In the genomic region with DNA sequence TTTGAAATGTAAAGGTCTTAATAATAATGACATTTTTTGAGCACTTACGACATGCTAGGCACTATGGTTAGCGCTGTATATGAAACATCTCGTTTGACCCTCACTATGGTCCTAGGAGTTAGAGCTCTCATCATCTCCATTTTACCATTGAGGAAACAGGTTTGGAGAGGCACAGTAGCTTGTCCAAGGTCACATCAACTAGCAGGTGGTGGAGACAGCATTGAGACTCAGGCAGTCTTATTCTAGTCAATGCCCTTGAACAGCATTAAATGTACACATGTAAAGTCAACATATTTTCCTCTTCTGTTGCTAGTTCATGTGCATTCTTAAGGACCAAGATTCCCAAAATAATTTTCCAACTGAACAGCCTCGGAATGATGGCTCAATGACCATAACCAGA, we compare ENCODE assay signal across 14 cellular contexts. TPM values are rescaled to one million over a fixed set of nuclear protein-coding genes. Genes with fewer than 3 reads are reported as not detected.
DNase-seq lines count a peak whose midpoint lies in the region; ATAC-seq, FAIRE-seq and TF ChIP-seq lines count a peak whose summit lies in the region.
"Had no signal": no experiment of that assay in that cellular context is flagged by ENCODE, and none has a peak within 500 bp of the region (broad histone marks: within the 10 kb centered on the region; RNA-seq: fewer than 3 reads in every experiment).

No MANE protein-coding gene starts in this region.

- POLR2A ChIA-PET in HepG2 (lab: Yijun Ruan, JAX) = interaction anchor here (0.9 to 5.0 kb wide), 6 partner anchors 12 to 192 kb away, joined by 3 to 27 read pairs (median 3); partner anchors contain the start of gene TASOR
- POLR2A ChIA-PET in naive thymus-derived CD4-positive, alpha-beta T cell (lab: Charles Lee) = interaction anchor here (0.6 to 12.4 kb wide), 7 partner anchors 12 to 240 kb away, joined by 3 to 286 read pairs (median 55); partner anchors contain the start of gene CCDC66

- no peak overlapping the region for H3K27ac ChIP-seq in HepG2 (ENCODE audit: extremely low read length, insufficient read depth, low read length)
- H3K27ac ChIP-seq in right lobe of liver = no peak overlapping the region
- peak overlapping the region; percentile 83 for H3K27ac ChIP-seq in naive thymus-derived CD4-positive, alpha-beta T cell (ENCODE audit: low read depth, low read length)

- H3K9ac ChIP-seq in HepG2 (ENCODE audit: insufficient read depth, low read depth, low read length) = no peak overlapping the region

- DNase-seq in HepG2 (ENCODE audit: low spot score) (no peak), right lobe of liver (no peak), NCI-H1417 (lab: John Stamatoyannopoulos, UW) (no peak), NCI-H1092 (lab: John Stamatoyannopoulos, UW) (no peak), sciatic nerve (ENCODE audit: low spot score) (no peak), SK-N-DZ (ENCODE audit: low spot score) (no peak)
- DNase-seq in naive thymus-derived CD4-positive, alpha-beta T cell = no peak
- DNase-seq: hypothalamus; left cardiac atrium; MV-4-11; NCI-H774; stimulated activated CD4-positive, alpha-beta T cell treated with anti-CD3 and anti-CD28 coated beads, Interleukin-15, amount 100 ng/mL, for 24 hours had no signal

- peaks cover 84% of the 10 kb centered on the region for H3K79me2 ChIP-seq in HepG2 (ENCODE audit: insufficient read depth, low read length)

- TF ChIP-seq CTCF in HepG2 (CRISPR knock-in tag; IDR thresholded peaks at IDR 0.05) = no peak
- TF ChIP-seq CTCF in right lobe of liver (IDR thresholded peaks at IDR 0.05) = no peak

- TF ChIP-seq POLR2A in HepG2 (IDR thresholded peaks at IDR 0.05; ENCODE audit: insufficient read depth in 1 of 2, low read depth in 2 of 2, low read length in 2 of 2) = no peak
- TF ChIP-seq POLR2A in right lobe of liver (IDR thresholded peaks at IDR 0.05) = no peak

- peaks cover 63% of the 10 kb centered on the region for H3K4me1 ChIP-seq in HepG2 (ENCODE audit: insufficient read depth, low read length)
- H3K4me1 ChIP-seq in right lobe of liver = peaks cover 0 to 6% (median 1%) of the 10 kb centered on the region in 4 donors
- H3K4me1 ChIP-seq in naive thymus-derived CD4-positive, alpha-beta T cell (ENCODE audit: control insufficient read depth in 2 of 2, insufficient read depth in 2 of 2, low read length in 2 of 2) = peaks cover 36 to 49% of the 10 kb centered on the region in 2 donors

- H3K36me3 ChIP-seq in HepG2 (replicated peaks in 1 of 2; ENCODE audit: control insufficient read depth in 1 of 2, insufficient read depth in 2 of 2, low read length in 2 of 2) = peaks cover 0 to 2% of the 10 kb centered on the region in 2 experiments; a peak in 2 of 5 replicates
- H3K36me3 ChIP-seq in right lobe of liver = no peaks in the 10 kb centered on the region
- peaks cover 0 to 6% (median 0%) of the 10 kb centered on the region in 3 experiments for H3K36me3 ChIP-seq in naive thymus-derived CD4-positive, alpha-beta T cell (ENCODE audit: control insufficient read depth in 2 of 3, insufficient read depth in 3 of 3, low read length in 3 of 3)
- H3K36me3 ChIP-seq: breast epithelium had no signal

- no TSS peak for BruUV-seq in HepG2 (replicated peaks; lab: Mats Ljungman, UMichigan)

- no peak overlapping the region for H2AFZ ChIP-seq in HepG2 (ENCODE audit: low read length)

- H3K9me3 ChIP-seq in HepG2 (ENCODE audit: low read length) (no peaks in the 10 kb centered on the region), right lobe of liver (no peaks in the 10 kb centered on the region)
- H3K9me3 ChIP-seq in naive thymus-derived CD4-positive, alpha-beta T cell (ENCODE audit: control insufficient read depth in 2 of 3, low read length in 3 of 3) = no peaks in the 10 kb centered on the region
- H3K9me3 ChIP-seq: breast epithelium had no signal

- peak overlapping the region; percentile 88 for H3K4me3 Mint-ChIP-seq in activated T-helper 17 cell treated with anti-CD3 and anti-CD28 coated beads, Interleukin-2, amount 50 U/mL, for 72 hours
- H3K4me3 Mint-ChIP-seq in naive thymus-derived CD4-positive, alpha-beta T cell = peak overlapping the region; percentile 38 to 98 (median 90)

- ATAC-seq in HepG2 = no peak
- no peak for ATAC-seq in right lobe of liver
- ATAC-seq in activated T-helper 17 cell treated with anti-CD3 and anti-CD28 coated beads, Interleukin-2, amount 50 U/mL, for 72 hours (replicated peaks) = no peak
- ATAC-seq in naive thymus-derived CD4-positive, alpha-beta T cell = no peak
- no peak for ATAC-seq in sciatic nerve
- ATAC-seq: left cardiac atrium had no signal

- TF ChIP-seq EP300 in HepG2 (IDR thresholded peaks at IDR 0.05; ENCODE audit: low read depth in 2 of 2, low read length in 2 of 2) (no peak), HepG2 (CRISPR knock-in tag; IDR thresholded peaks at IDR 0.05; ENCODE audit: borderline replicate concordance) (no peak)

- TF ChIP-seq RAD21 in HepG2 (CRISPR knock-in tag; IDR thresholded peaks at IDR 0.05) = no peak

- intact Hi-C loops in HepG2 (cut with micrococcal nuclease; ENCODE audit: unreplicated experiment) (no loop called here), right lobe of liver (cut with DNase I) (no loop called here), sciatic nerve (cut with DNase I) (no loop called here)
- intact Hi-C loops in naive thymus-derived CD4-positive, alpha-beta T cell (cut with micrococcal nuclease) = no loop called here

- CTCF ChIA-PET in HepG2 (lab: Yijun Ruan, JAX; ENCODE audit: low intra/inter-chr PET ratio, low total read pairs) = no interaction called here
- CTCF ChIA-PET in naive thymus-derived CD4-positive, alpha-beta T cell (lab: Charles Lee) = interaction anchor here (4.5 to 9.8 kb wide), 4 partner anchors 11 to 94 kb away, joined by 35 to 176 read pairs (median 121); no protein-coding TSS in a partner anchor

- H3K4me2 ChIP-seq in HepG2 (ENCODE audit: low read depth, low read length) = peak overlapping the region; percentile 37; the same call in 1 of the 2 replicates

- no peaks in the 10 kb centered on the region for H3K27me3 Mint-ChIP-seq in activated T-helper 17 cell treated with anti-CD3 and anti-CD28 coated beads, Interleukin-2, amount 50 U/mL, for 72 hours
- H3K27me3 Mint-ChIP-seq in naive thymus-derived CD4-positive, alpha-beta T cell = no peaks in the 10 kb centered on the region

- H3K36me3 Mint-ChIP-seq in activated T-helper 17 cell treated with anti-CD3 and anti-CD28 coated beads, Interleukin-2, amount 50 U/mL, for 72 hours (ENCODE audit: low read depth) = peaks cover 29% of the 10 kb centered on the region
- H3K36me3 Mint-ChIP-seq in naive thymus-derived CD4-positive, alpha-beta T cell = peaks cover 5 to 52% (median 10%) of the 10 kb centered on the region in 5 donors

- H3K27me3 ChIP-seq in HepG2 (ENCODE audit: control insufficient read depth in 1 of 2, insufficient read depth in 2 of 2, low read length in 2 of 2) = no peaks in the 10 kb centered on the region; a peak in 1 of 5 replicates
- no peaks in the 10 kb centered on the region for H3K27me3 ChIP-seq in right lobe of liver
- H3K27me3 ChIP-seq in naive thymus-derived CD4-positive, alpha-beta T cell (ENCODE audit: control insufficient read depth in 2 of 2, insufficient read depth in 2 of 2, low read length in 2 of 2) = no peaks in the 10 kb centered on the region
- H3K27me3 ChIP-seq: breast epithelium had no signal

- FAIRE-seq in HepG2 (lab: Jason Lieb, UNC) = no peak

- 100% methylated on average over 4 of the region's 4 CpGs for WGBS in HepG2 (ENCODE audit: low lambda C conversion rate)
- 74% methylated on average over 2 of the region's 4 CpGs for WGBS in right lobe of liver (ENCODE audit: insufficient coverage, low coverage, low lambda C conversion rate, missing lambda C conversion rate)

- in situ Hi-C loops in HepG2 (cut with HindIII; ENCODE audit: extremely low pct_ligation_motif_present, low pct_unique_long_range_greater_than_20kb) = loop anchor here (5.0 kb wide), 2 partner anchors 95 to 190 kb away; no protein-coding TSS in a partner anchor

- no peaks in the 10 kb centered on the region; the same call in 1 of the 2 replicates for H4K20me1 ChIP-seq in HepG2 (ENCODE audit: insufficient read depth, low read length)

- H3K9me3 Mint-ChIP-seq in activated T-helper 17 cell treated with anti-CD3 and anti-CD28 coated beads, Interleukin-2, amount 50 U/mL, for 72 hours = no peaks in the 10 kb centered on the region
- H3K9me3 Mint-ChIP-seq in naive thymus-derived CD4-positive, alpha-beta T cell = peaks cover 0 to 2% (median 0%) of the 10 kb centered on the region in 11 donors

- H3K4me1 Mint-ChIP-seq in activated T-helper 17 cell treated with anti-CD3 and anti-CD28 coated beads, Interleukin-2, amount 50 U/mL, for 72 hours = peaks cover 54% of the 10 kb centered on the region
- peaks cover 42 to 75% (median 71%) of the 10 kb centered on the region in 7 donors for H3K4me1 Mint-ChIP-seq in naive thymus-derived CD4-positive, alpha-beta T cell

- H3K4me3 ChIP-seq in HepG2 (replicated peaks in 1 of 3; ENCODE audit: insufficient read depth in 1 of 3, low read depth in 2 of 3, low read length in 3 of 3) (no peak overlapping the region), right lobe of liver (no peak overlapping the region)
- H3K4me3 ChIP-seq in naive thymus-derived CD4-positive, alpha-beta T cell (ENCODE audit: low read length) = peak overlapping the region; percentile 1
- H3K4me3 ChIP-seq: breast epithelium had no signal

- H3K27ac Mint-ChIP-seq in activated T-helper 17 cell treated with anti-CD3 and anti-CD28 coated beads, Interleukin-2, amount 50 U/mL, for 72 hours = peak overlapping the region; percentile 30
- peak overlapping the region; percentile 66 to 93 (median 85) for H3K27ac Mint-ChIP-seq in naive thymus-derived CD4-positive, alpha-beta T cell

RNA-seq across cellular contexts. Expression of gene ARHGEF3, which starts 4.8 kb away (rescaled TPM):
- total RNA-seq in HepG2 (2016; rRNA removed; fragmentation: Illumina TruSeq; extraction: Trizol) (23.1 and 32.8 TPM in 2 replicates), right lobe of liver (1 to 10 TPM; 1.0 to 2.9 (median 1.6) TPM), sciatic nerve (27.5 TPM)
- total RNA-seq in HepG2 (2016; cell fraction: cytosol; rRNA removed; fragmentation: Illumina TruSeq; extraction: Trizol; ENCODE audit: low read depth) = 4.0 TPM in 2 replicates
- total RNA-seq in HepG2 (2016; cell fraction: insoluble cytoplasmic fraction; rRNA removed; fragmentation: Illumina TruSeq; extraction: Trizol) = 21.8 and 28.1 TPM in 2 replicates
- 17.0 and 18.1 TPM in 2 replicates for total RNA-seq in HepG2 (2016; cell fraction: membrane; rRNA removed; fragmentation: Illumina TruSeq; extraction: Trizol)
- total RNA-seq in HepG2 (2016; cell fraction: nucleus; rRNA removed; fragmentation: Illumina TruSeq; extraction: Trizol) = 24.9 and 26.4 TPM in 2 replicates
- polyA plus RNA-seq in HepG2 (2011; rRNA removed) = 10.3 and 14.8 TPM in 2 replicates
- polyA plus RNA-seq in HepG2 (2011; cell fraction: cytosol; rRNA removed) = 9.2 and 9.4 TPM in 2 replicates
- polyA plus RNA-seq in HepG2 (2011; cell fraction: nucleus; rRNA removed) = 10.3 and 12.6 TPM in 2 replicates
- polyA plus RNA-seq in HepG2 (2012) = 9.0 and 10.3 TPM in 2 replicates
- 2.0 and 2.2 TPM in 2 replicates for polyA plus RNA-seq in HepG2 (2016; cell fraction: cytosol; fragmentation: Illumina TruSeq; extraction: Trizol; ENCODE audit: low read depth)
- polyA plus RNA-seq in HepG2 (2016; cell fraction: insoluble cytoplasmic fraction; fragmentation: Illumina TruSeq; extraction: Trizol; ENCODE audit: low read depth) = 29.1 and 30.2 TPM in 2 replicates
- 7.6 and 8.1 TPM in 2 replicates for polyA plus RNA-seq in HepG2 (2016; cell fraction: membrane; fragmentation: Illumina TruSeq; extraction: Trizol; ENCODE audit: low read depth)
- polyA plus RNA-seq in HepG2 (2016; cell fraction: nucleus; fragmentation: Illumina TruSeq; extraction: Trizol; ENCODE audit: insufficient read depth, low read depth) = 19.5 and 19.8 TPM in 2 replicates
- 11.4 and 21.5 TPM in 2 replicates for polyA minus RNA-seq in HepG2 (2011; rRNA and poly(A)+ RNA removed; ENCODE audit: low replicate concordance)
- 14.4 and 17.7 TPM in 2 replicates for polyA minus RNA-seq in HepG2 (2011; cell fraction: cytosol; rRNA and poly(A)+ RNA removed)
- 21.6 and 31.8 TPM in 2 replicates for polyA minus RNA-seq in HepG2 (2011; cell fraction: nucleus; rRNA and poly(A)+ RNA removed)
- 10 to 100 TPM; 12.3 to 17.0 TPM for total RNA-seq in activated T-helper 17 cell treated with anti-CD3 and anti-CD28 coated beads, Interleukin-2, amount 50 U/mL, for 72 hours
- 10 to 100 TPM; 79.6 to 99.7 (median 87.0) TPM for total RNA-seq in naive thymus-derived CD4-positive, alpha-beta T cell
- 10 to 100 TPM; 78.8 to 94.7 TPM for polyA plus RNA-seq in naive thymus-derived CD4-positive, alpha-beta T cell
- polyA plus RNA-seq in SK-N-DZ (2014; cell fraction: cytosol; rRNA removed) = 2.7 and 5.7 TPM in 2 replicates
- 3.4 and 4.6 TPM in 2 replicates for polyA plus RNA-seq in SK-N-DZ (2014; cell fraction: nucleus; rRNA removed)
